10 cellular contexts compared by ENCODE assay signal in genomic region chr3:130779031-130779430, GRCh38. TPM values are rescaled to one million over a fixed set of nuclear protein-coding genes. Genes with fewer than 3 reads are reported as not detected.
DNase-seq lines count a peak whose midpoint lies in the region; ATAC-seq and TF ChIP-seq lines count a peak whose summit lies in the region.
"Had no signal": no experiment of that assay in that cellular context is flagged by ENCODE, and none has a peak within 500 bp of the region (broad histone marks: within the 10 kb centered on the region; RNA-seq: fewer than 3 reads in every experiment).

No MANE protein-coding gene starts in this region.

- intact Hi-C loops in activated T-helper 2 cell treated with anti-CD3 and anti-CD28 coated beads, Interferon-gamma antibody, Interleukin-2, Interleukin-4, amounts not matched to agents 10 μg/mL and 5 μg/mL and 100 μg/mL, durations not matched to agents 14 hours and 24 hours and 36 hours (cut with micrococcal nuclease), result no loop called here

- ATAC-seq in GM19395 (IDR thresholded peaks at IDR 0.05; ENCODE audit: unreplicated experiment) (peak; percentile 94), HG02885 (IDR thresholded peaks at IDR 0.05; ENCODE audit: poor library complexity, unreplicated experiment) (peak; percentile 93), WTC11 (no peak)
- ATAC-seq: T-helper 17 cell, upper lobe of right lung had no signal

- H3K4me1 Mint-ChIP-seq in WTC11 (no peaks in the 10 kb centered on the region), mesothelial cell of epicardium (peaks cover 5% of the 10 kb centered on the region)
- H3K4me1 Mint-ChIP-seq in activated T-helper 2 cell treated with anti-CD3 and anti-CD28 coated beads, Interferon-gamma antibody, Interleukin-2, Interleukin-4, amounts not matched to agents 10 μg/mL and 5 μg/mL and 100 μg/mL, durations not matched to agents 14 hours and 24 hours and 36 hours (ENCODE audit: low read depth), result no peaks in the 10 kb centered on the region

- no peak for TF ChIP-seq CTCF in WTC11 (IDR thresholded peaks at IDR 0.05)
- TF ChIP-seq CTCF in mesothelial cell of epicardium (IDR thresholded peaks at IDR 0.05; ENCODE audit: unreplicated experiment), result no peak

- no peaks in the 10 kb centered on the region for H3K27me3 Mint-ChIP-seq in WTC11 (ENCODE audit: low read depth)
- peaks cover 26% of the 10 kb centered on the region for H3K27me3 Mint-ChIP-seq in activated T-helper 2 cell treated with anti-CD3 and anti-CD28 coated beads, Interferon-gamma antibody, Interleukin-2, Interleukin-4, amounts not matched to agents 10 μg/mL and 5 μg/mL and 100 μg/mL, durations not matched to agents 14 hours and 24 hours and 36 hours (ENCODE audit: low read depth)
- peaks cover 27% of the 10 kb centered on the region for H3K27me3 Mint-ChIP-seq in mesothelial cell of epicardium (ENCODE audit: low read depth)

- DNase-seq in DMS79 treated with DMSO at 0.1 percent for 48 hours (lab: John Stamatoyannopoulos, UW), result peak; percentile 97
- peak; percentile 74 to 97 (median 81) for DNase-seq in NCI-H1417 (lab: John Stamatoyannopoulos, UW)
- DNase-seq in WTC11 (ENCODE audit: low spot score), result no peak
- DNase-seq in activated T-helper 2 cell treated with anti-CD3 and anti-CD28 coated beads, Interferon-gamma antibody, Interleukin-2, Interleukin-4, amounts not matched to agents 10 μg/mL and 5 μg/mL and 100 μg/mL, durations not matched to agents 14 hours and 24 hours and 36 hours (ENCODE audit: low spot score), result no peak
- no peak for DNase-seq in DMS 273 treated with DMSO at 0.1 percent for 48 hours (lab: John Stamatoyannopoulos, UW)
- no peak for DNase-seq in mesothelial cell of epicardium (ENCODE audit: low spot score in 2 of 2, unreplicated experiment in 2 of 2)
- DNase-seq: T-helper 17 cell, upper lobe of right lung had no signal

- POLR2A ChIA-PET in WTC11 (lab: Charles Lee), result no interaction called here

- CTCF ChIA-PET in WTC11 (lab: Charles Lee), result no interaction called here

- H3K36me3 Mint-ChIP-seq in WTC11, result no peaks in the 10 kb centered on the region
- H3K36me3 Mint-ChIP-seq in activated T-helper 2 cell treated with anti-CD3 and anti-CD28 coated beads, Interferon-gamma antibody, Interleukin-2, Interleukin-4, amounts not matched to agents 10 μg/mL and 5 μg/mL and 100 μg/mL, durations not matched to agents 14 hours and 24 hours and 36 hours (ENCODE audit: low read depth), result no peaks in the 10 kb centered on the region
- no peaks in the 10 kb centered on the region for H3K36me3 Mint-ChIP-seq in mesothelial cell of epicardium

- H3K27ac Mint-ChIP-seq in WTC11, result no peak overlapping the region
- no peak overlapping the region for H3K27ac Mint-ChIP-seq in activated T-helper 2 cell treated with anti-CD3 and anti-CD28 coated beads, Interferon-gamma antibody, Interleukin-2, Interleukin-4, amounts not matched to agents 10 μg/mL and 5 μg/mL and 100 μg/mL, durations not matched to agents 14 hours and 24 hours and 36 hours
- no peak overlapping the region for H3K27ac Mint-ChIP-seq in mesothelial cell of epicardium
- H3K27ac Mint-ChIP-seq: T-helper 17 cell had no signal

- H3K9me3 Mint-ChIP-seq in WTC11 (no peaks in the 10 kb centered on the region), mesothelial cell of epicardium (no peaks in the 10 kb centered on the region)
- H3K9me3 Mint-ChIP-seq in activated T-helper 2 cell treated with anti-CD3 and anti-CD28 coated beads, Interferon-gamma antibody, Interleukin-2, Interleukin-4, amounts not matched to agents 10 μg/mL and 5 μg/mL and 100 μg/mL, durations not matched to agents 14 hours and 24 hours and 36 hours, result no peaks in the 10 kb centered on the region

- no peak overlapping the region for H3K4me3 Mint-ChIP-seq in WTC11
- no peak overlapping the region for H3K4me3 Mint-ChIP-seq in activated T-helper 2 cell treated with anti-CD3 and anti-CD28 coated beads, Interferon-gamma antibody, Interleukin-2, Interleukin-4, amounts not matched to agents 10 μg/mL and 5 μg/mL and 100 μg/mL, durations not matched to agents 14 hours and 24 hours and 36 hours (ENCODE audit: low read depth)
- H3K4me3 Mint-ChIP-seq in mesothelial cell of epicardium, result no peak overlapping the region
- H3K4me3 Mint-ChIP-seq: T-helper 17 cell had no signal

TF ChIP-seq in WTC11, 78 proteins besides CTCF, POLR2A, EP300 and RAD21 (continues in another document):
- TF ChIP-seq PRDM15 (CRISPR knock-in tag; IDR thresholded peaks at IDR 0.05), result no peak
- no peak for TF ChIP-seq RORB (CRISPR knock-in tag; IDR thresholded peaks at IDR 0.05)
- TF ChIP-seq, protein P1, sequence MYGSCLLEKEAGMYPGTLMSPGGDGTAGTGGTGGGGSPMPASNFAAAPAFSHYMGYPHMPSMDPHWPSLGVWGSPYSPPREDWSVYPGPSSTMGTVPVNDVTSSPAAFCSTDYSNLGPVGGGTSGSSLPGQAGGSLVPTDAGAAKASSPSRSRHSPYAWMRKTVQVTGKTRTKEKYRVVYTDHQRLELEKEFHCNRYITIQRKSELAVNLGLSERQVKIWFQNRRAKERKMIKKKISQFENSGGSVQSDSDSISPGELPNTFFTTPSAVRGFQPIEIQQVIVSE (CRISPR knock-in tag; IDR thresholded peaks at IDR 0.05; ENCODE audit: borderline replicate concordance), result no peak
- TF ChIP-seq TP53 (CRISPR knock-in tag; IDR thresholded peaks at IDR 0.05), result no peak
- TF ChIP-seq GABPB1 (CRISPR knock-in tag; IDR thresholded peaks at IDR 0.05), result no peak
- TF ChIP-seq SMAD3 (CRISPR knock-in tag; IDR thresholded peaks at IDR 0.05; ENCODE audit: borderline replicate concordance), result no peak
- TF ChIP-seq MYBL2 (CRISPR knock-in tag; IDR thresholded peaks at IDR 0.05), result no peak
- no peak for TF ChIP-seq JUN (CRISPR knock-in tag; IDR thresholded peaks at IDR 0.05)
- no peak for TF ChIP-seq ZNF219 (CRISPR knock-in tag; IDR thresholded peaks at IDR 0.05; ENCODE audit: borderline replicate concordance)
- no peak for TF ChIP-seq STAT6 (CRISPR knock-in tag; conservative IDR thresholded peaks at IDR 0.05; ENCODE audit: low read depth)
- no peak for TF ChIP-seq USF2 (CRISPR knock-in tag; IDR thresholded peaks at IDR 0.05)
- no peak for TF ChIP-seq EMX1 (CRISPR knock-in tag; IDR thresholded peaks at IDR 0.05)

RNA-seq across cellular contexts. Expression of gene PIK3R4, which starts 32.4 kb away (rescaled TPM):
- total RNA-seq in WTC11 (2021) (37.2 to 43.8 TPM (median 41.5 TPM) in 3 replicates), mesothelial cell of epicardium (24.7 to 27.6 TPM (median 26.6 TPM) in 3 replicates)
- 33.4 and 34.9 TPM in 2 replicates for total RNA-seq in activated T-helper 2 cell treated with anti-CD3 and anti-CD28 coated beads, Interferon-gamma antibody, Interleukin-2, Interleukin-4, amounts not matched to agents 10 μg/mL and 5 μg/mL and 100 μg/mL, durations not matched to agents 14 hours and 24 hours and 36 hours

Comparison
In these comparisons a context has a peak if more than half of its experiments do, and no peak if none do; other contexts are left out.
1. DNase-seq: peak in DMS79 treated with DMSO at 0.1 percent for 48 hours (single experiment) and NCI-H1417 (3 of 3); none in WTC11 (single experiment), activated T-helper 2 cell treated with anti-CD3 and anti-CD28 coated beads, Interferon-gamma antibody, Interleukin-2, Interleukin-4, amounts not matched to agents 10 μg/mL and 5 μg/mL and 100 μg/mL, durations not matched to agents 14 hours and 24 hours and 36 hours (single experiment), DMS 273 treated with DMSO at 0.1 percent for 48 hours (single experiment) and mesothelial cell of epicardium (0 of 2).